In genomic region chr15:54566654-54567053, GRCh38 we compare ENCODE assay signal across 29 cellular contexts.
"Had no signal": no experiment of that assay in that cellular context is flagged by ENCODE, and none has a peak within 500 bp of the region (broad histone marks: within the 10 kb centered on the region; RNA-seq: fewer than 3 reads in every experiment).

No MANE protein-coding gene starts in this region.

- DNase-seq: activated B cell treated with CpG ODN at 0.5 μM for 24 hours; activated CD4-positive, alpha-beta memory T cell treated with anti-CD3 and anti-CD28 coated beads for 36 hours; activated CD4-positive, alpha-beta T cell treated with anti-CD3 and anti-CD28 coated beads for 4 hours; activated CD4-positive, alpha-beta T cell treated with anti-CD3 and anti-CD28 coated beads, Interleukin-2, amount 10 ng/mL, durations not matched to agents 24 days and 14 days; activated CD4-positive, alpha-beta T cell treated with anti-CD3 and anti-CD28 coated beads, Interleukin-2, amount 50 U/mL, for 1 hour; activated CD4-positive, alpha-beta T cell treated with anti-CD3 and anti-CD28 coated beads, Interleukin-2, amount 50 U/mL, for 4 hours; activated CD4-positive, CD25-positive, alpha-beta regulatory T cell treated with anti-CD3 and anti-CD28 coated beads, Interleukin-2, amount 50 U/mL, for 72 hours; activated CD8-positive, alpha-beta memory T cell treated with anti-CD3 and anti-CD28 coated beads, Interleukin-2, amount 50 U/mL, for 4 hours; activated CD8-positive, alpha-beta T cell treated with anti-CD3 and anti-CD28 coated beads for 36 hours; activated effector memory CD4-positive, alpha-beta T cell treated with anti-CD3 and anti-CD28 coated beads, Interleukin-2, amount 50 U/mL, for 16 hours; activated naive CD4-positive, alpha-beta T cell treated with anti-CD3 and anti-CD28 coated beads, Interleukin-2, amount 10 ng/mL, durations not matched to agents 7 days and 5 days; activated naive CD4-positive, alpha-beta T cell treated with Interleukin-2 at 50 U/mL for 16 hours; activated naive CD8-positive, alpha-beta T cell treated with anti-CD3 and anti-CD28 coated beads, Interleukin-2, amount 10 ng/mL, durations not matched to agents 7 days and 5 days; activated naive CD8-positive, alpha-beta T cell treated with anti-CD3 and anti-CD28 coated beads, Interleukin-2, amount 50 U/mL, for 24 hours; activated T-cell treated with anti-CD3 and anti-CD28 coated beads for 4 hours; activated T-cell treated with anti-CD3 and anti-CD28 coated beads, Interleukin-2, amount 50 U/mL, for 1 hour; activated T-cell treated with anti-CD3 and anti-CD28 coated beads, Interleukin-2, amount 50 U/mL, for 4 hours; activated T-cell treated with anti-CD3 and anti-CD28 coated beads, Interleukin-2, amount 50 U/mL, for 72 hours; amygdala; anterior cingulate cortex; T-helper 2 cell; T-helper 9 cell had no signal

- H3K27me3 ChIP-seq: ascending aorta, cardiac muscle cell had no signal

- H3K4me1 ChIP-seq: ascending aorta had no signal

- FAIRE-seq: bronchial epithelial cell, colon, TTC549 had no signal

- H3K4me3 ChIP-seq: ascending aorta, cardiac muscle cell had no signal

- H3K9me3 ChIP-seq: ascending aorta had no signal

- H3K36me3 ChIP-seq: ascending aorta, cardiac muscle cell had no signal

- ATAC-seq: activated CD8-positive, alpha-beta T cell treated with anti-CD3 and anti-CD28 coated beads for 36 hours; activated naive CD8-positive, alpha-beta T cell treated with anti-CD3 and anti-CD28 coated beads, Interleukin-2, amount 50 U/mL, for 24 hours; activated T-cell treated with anti-CD3 and anti-CD28 coated beads, Interleukin-2, amount 50 U/mL, for 4 hours; activated T-cell treated with anti-CD3 and anti-CD28 coated beads, Interleukin-2, amount 50 U/mL, for 72 hours; activated T-helper 17 cell treated with anti-CD3 and anti-CD28 coated beads, Interleukin-2, amount 50 U/mL, for 72 hours had no signal

- H3K27ac ChIP-seq: ascending aorta, cardiac muscle cell, VCaP had no signal
